ENCODE assay signal across 2 cellular contexts in genomic region chr14:76968621-76969063, GRCh38.
TF ChIP-seq lines count a peak whose summit lies in the region.

No MANE protein-coding gene starts in this region.

TF ChIP-seq in H1, 55 proteins besides CTCF, POLR2A, EP300 and RAD21:
- TF ChIP-seq ASH2L (IDR thresholded peaks at IDR 0.05; ENCODE audit: low read length), result peak; percentile 70
- TF ChIP-seq E2F6 (IDR thresholded peaks at IDR 0.05), result no peak
- peak; percentile 19 for TF ChIP-seq KDM4A (IDR thresholded peaks at IDR 0.05; ENCODE audit: low read depth, low read length, severe bottlenecking)
- no peak for TF ChIP-seq CHD1 (IDR thresholded peaks at IDR 0.05; ENCODE audit: low read depth, low read length)
- peak; percentile 52 for TF ChIP-seq CTBP2 (IDR thresholded peaks at IDR 0.05; ENCODE audit: borderline replicate concordance, insufficient read depth, insufficient read length, low read length)
- peak; percentile 71; the same call in 1 of the 2 replicates for TF ChIP-seq YY1 (IDR thresholded peaks at IDR 0.05; ENCODE audit: low read depth, low read length)
- TF ChIP-seq CHD2 (IDR thresholded peaks at IDR 0.05; ENCODE audit: low read length), result peak; percentile 44; the same call in 1 of the 2 replicates
- TF ChIP-seq NANOG (IDR thresholded peaks at IDR 0.05; ENCODE audit: insufficient read depth, low read depth, low read length, poor library complexity, severe bottlenecking), result peak; percentile 72
- TF ChIP-seq CEBPB (IDR thresholded peaks at IDR 0.05; ENCODE audit: low read depth, low read length), result 0 out of 2 replicates have a peak, but pooled peaks have one; percentile 6
- TF ChIP-seq, protein P1, sequence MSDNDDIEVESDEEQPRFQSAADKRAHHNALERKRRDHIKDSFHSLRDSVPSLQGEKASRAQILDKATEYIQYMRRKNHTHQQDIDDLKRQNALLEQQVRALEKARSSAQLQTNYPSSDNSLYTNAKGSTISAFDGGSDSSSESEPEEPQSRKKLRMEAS (IDR thresholded peaks at IDR 0.05), result peak; percentile 33; the same call in 1 of the 2 replicates
- TF ChIP-seq HDAC2 (IDR thresholded peaks at IDR 0.05; ENCODE audit: borderline replicate concordance in 1 of 2, low read depth in 2 of 2, low read length in 2 of 2), result peak in 1 of 2 experiments; percentile 82; a peak in 2 of 4 replicates
- TF ChIP-seq SRF (IDR thresholded peaks at IDR 0.05; ENCODE audit: low read depth, low read length), result no peak
- TF ChIP-seq SIN3A (conservative IDR thresholded peaks at IDR 0.05 in 1 of 2, IDR thresholded peaks at IDR 0.05 in 1 of 2; ENCODE audit: low read depth in 1 of 2, low read length in 2 of 2), result peak in 1 of 2 experiments; percentile 68; a peak in 1 of 4 replicates
- peak; percentile 88 for TF ChIP-seq POU5F1 (IDR thresholded peaks at IDR 0.05; ENCODE audit: low read depth, low read length)
- TF ChIP-seq TEAD4 (IDR thresholded peaks at IDR 0.05; ENCODE audit: low read depth, low read length), result peak; percentile 67
- 0 out of 2 replicates have a peak, but pooled peaks have one; percentile 67 for TF ChIP-seq TCF12 (IDR thresholded peaks at IDR 0.05; ENCODE audit: low read depth, low read length)
- TF ChIP-seq TBP (IDR thresholded peaks at IDR 0.05; ENCODE audit: low read depth, low read length), result no peak
TF ChIP-seq in H1: peak in this region for 13.

TF ChIP-seq in HEK293T, 16 proteins besides CTCF, POLR2A, EP300 and RAD21:
- TF ChIP-seq TARDBP (IDR thresholded peaks at IDR 0.05), result no peak
- TF ChIP-seq FOXM1 (IDR thresholded peaks at IDR 0.05; ENCODE audit: borderline replicate concordance), result no peak
- no peak for TF ChIP-seq ARNT (IDR thresholded peaks at IDR 0.05)
- no peak for TF ChIP-seq L3MBTL2 (conservative IDR thresholded peaks at IDR 0.05)
- TF ChIP-seq, protein P2, sequence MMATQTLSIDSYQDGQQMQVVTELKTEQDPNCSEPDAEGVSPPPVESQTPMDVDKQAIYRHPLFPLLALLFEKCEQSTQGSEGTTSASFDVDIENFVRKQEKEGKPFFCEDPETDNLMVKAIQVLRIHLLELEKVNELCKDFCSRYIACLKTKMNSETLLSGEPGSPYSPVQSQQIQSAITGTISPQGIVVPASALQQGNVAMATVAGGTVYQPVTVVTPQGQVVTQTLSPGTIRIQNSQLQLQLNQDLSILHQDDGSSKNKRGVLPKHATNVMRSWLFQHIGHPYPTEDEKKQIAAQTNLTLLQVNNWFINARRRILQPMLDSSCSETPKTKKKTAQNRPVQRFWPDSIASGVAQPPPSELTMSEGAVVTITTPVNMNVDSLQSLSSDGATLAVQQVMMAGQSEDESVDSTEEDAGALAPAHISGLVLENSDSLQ (IDR thresholded peaks at IDR 0.05), result no peak
- no peak for TF ChIP-seq NFRKB (IDR thresholded peaks at IDR 0.05)
- TF ChIP-seq SP1 (IDR thresholded peaks at IDR 0.05), result no peak
- TF ChIP-seq ZNF384 (IDR thresholded peaks at IDR 0.05), result no peak
- no peak for TF ChIP-seq LEF1 (IDR thresholded peaks at IDR 0.05; ENCODE audit: borderline replicate concordance)
- no peak for TF ChIP-seq BHLHE40 (IDR thresholded peaks at IDR 0.05; ENCODE audit: borderline replicate concordance)
- no peak for TF ChIP-seq FOXK2 (IDR thresholded peaks at IDR 0.05)
- TF ChIP-seq CTBP1 (IDR thresholded peaks at IDR 0.05; ENCODE audit: borderline replicate concordance), result no peak
- TF ChIP-seq HDGF (IDR thresholded peaks at IDR 0.05; ENCODE audit: borderline replicate concordance), result no peak
- no peak for TF ChIP-seq SUZ12 (IDR thresholded peaks at IDR 0.05)
- no peak for TF ChIP-seq ELF4 (IDR thresholded peaks at IDR 0.05)
